11 cellular contexts compared by ENCODE assay signal in the genomic region with DNA sequence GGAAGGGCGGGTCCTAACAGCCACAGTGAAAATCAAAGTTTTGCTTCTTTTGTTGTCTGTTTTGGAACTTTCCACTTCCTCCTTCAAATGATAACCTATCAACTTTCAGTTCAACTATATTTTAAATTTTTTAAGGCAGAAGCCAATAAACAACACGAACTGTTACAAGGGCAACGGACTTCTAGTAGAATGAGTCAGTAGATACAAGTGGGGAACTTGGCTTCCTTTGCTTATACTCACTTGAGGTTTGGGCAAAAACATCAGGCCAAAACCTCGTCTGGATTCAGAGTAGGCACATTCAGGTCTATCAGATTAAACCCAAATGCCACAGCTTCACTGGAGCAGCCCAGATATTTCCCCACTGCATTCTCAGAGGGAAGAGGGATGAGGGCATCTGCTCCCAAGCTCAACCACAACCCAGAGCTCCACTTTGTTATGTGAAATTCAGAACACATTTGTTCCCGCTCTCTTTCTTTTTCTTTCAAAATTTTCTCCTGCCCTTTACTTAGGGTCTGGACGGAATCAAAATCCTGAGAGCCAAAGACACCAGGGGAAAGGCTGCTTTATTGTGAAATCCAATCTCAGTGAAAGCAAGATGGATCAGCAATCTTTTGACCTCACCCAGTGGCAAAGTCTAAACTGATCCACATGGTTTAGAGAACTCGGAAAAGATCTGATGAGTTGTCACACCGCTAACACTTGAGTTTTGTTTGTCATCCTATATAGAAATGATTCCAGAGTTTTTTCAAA.
DNase-seq lines count a peak whose midpoint lies in the region; ATAC-seq and TF ChIP-seq lines count a peak whose summit lies in the region.
"Had no signal": no experiment of that assay in that cellular context is flagged by ENCODE, and none has a peak within 500 bp of the region (broad histone marks: within the 10 kb centered on the region; RNA-seq: fewer than 3 reads in every experiment).

No MANE protein-coding gene starts in this region.

- no peak overlapping the region for H3K27ac ChIP-seq in CD4-positive, alpha-beta memory T cell (ENCODE audit: low read depth, low read length)

- peak overlapping the region; percentile 28 to 78 (median 72) for H3K4me3 Mint-ChIP-seq in CD4-positive, alpha-beta memory T cell
- no peak overlapping the region for H3K4me3 Mint-ChIP-seq in activated naive CD8-positive, alpha-beta T cell treated with anti-CD3 and anti-CD28 coated beads, Interleukin-2, amount 50 U/mL, for 24 hours
- no peak overlapping the region for H3K4me3 Mint-ChIP-seq in chondrocyte (ENCODE audit: unreplicated experiment)

- no peak for TF ChIP-seq CTCF in chondrocyte (IDR thresholded peaks at IDR 0.05)

- H3K36me3 Mint-ChIP-seq in CD4-positive, alpha-beta memory T cell: no peaks in the 10 kb centered on the region
- H3K36me3 Mint-ChIP-seq in activated naive CD8-positive, alpha-beta T cell treated with anti-CD3 and anti-CD28 coated beads, Interleukin-2, amount 50 U/mL, for 24 hours (ENCODE audit: low read depth): peaks cover 3% of the 10 kb centered on the region
- H3K36me3 Mint-ChIP-seq in chondrocyte (ENCODE audit: low read depth): peaks cover 3% of the 10 kb centered on the region

- H3K36me3 ChIP-seq in CD4-positive, alpha-beta memory T cell (ENCODE audit: insufficient read depth, low read length): no peaks in the 10 kb centered on the region
- H3K36me3 ChIP-seq: tibial artery had no signal

- H3K4me1 Mint-ChIP-seq in CD4-positive, alpha-beta memory T cell: peaks cover 21 to 33% (median 28%) of the 10 kb centered on the region in 4 donors
- H3K4me1 Mint-ChIP-seq in activated naive CD8-positive, alpha-beta T cell treated with anti-CD3 and anti-CD28 coated beads, Interleukin-2, amount 50 U/mL, for 24 hours: peaks cover 21% of the 10 kb centered on the region
- peaks cover 4% of the 10 kb centered on the region for H3K4me1 Mint-ChIP-seq in chondrocyte (ENCODE audit: low read depth)

- H3K4me1 ChIP-seq in CD4-positive, alpha-beta memory T cell (ENCODE audit: insufficient read depth, low read length): peaks cover 40% of the 10 kb centered on the region
- H3K4me1 ChIP-seq: tibial artery had no signal

- intact Hi-C loops in CD4-positive, alpha-beta memory T cell (cut with micrococcal nuclease): loop anchor here (1.0 to 5.0 kb wide), 5 partner anchors 36 to 151 kb away; no protein-coding TSS in a partner anchor

- H3K9me3 ChIP-seq in CD4-positive, alpha-beta memory T cell (ENCODE audit: control insufficient read depth in 1 of 2, low read length in 2 of 2): no peaks in the 10 kb centered on the region
- H3K9me3 ChIP-seq: tibial artery had no signal

- H3K27me3 Mint-ChIP-seq in CD4-positive, alpha-beta memory T cell: no peaks in the 10 kb centered on the region
- no peaks in the 10 kb centered on the region for H3K27me3 Mint-ChIP-seq in activated naive CD8-positive, alpha-beta T cell treated with anti-CD3 and anti-CD28 coated beads, Interleukin-2, amount 50 U/mL, for 24 hours
- H3K27me3 Mint-ChIP-seq in chondrocyte (ENCODE audit: low read depth): no peaks in the 10 kb centered on the region

- CTCF ChIA-PET in CD4-positive, alpha-beta memory T cell (lab: Charles Lee; ENCODE audit: partially characterized antibody): interaction anchor here (0.9 to 1.4 kb wide), 3 partner anchors 152 to 487 kb away, joined by 3 read pairs; a partner anchor contains a TSS
- CTCF ChIA-PET in HEK293T (lab: Yijun Ruan, JAX): interaction anchor here (0.7 kb wide), 1 partner anchor 15 kb away, joined by 3 read pairs; no protein-coding TSS in a partner anchor

- H3K27ac Mint-ChIP-seq in CD4-positive, alpha-beta memory T cell: peak overlapping the region in 5 of 7 donors; percentile 76 to 93 (median 93)
- peak overlapping the region; percentile 68 for H3K27ac Mint-ChIP-seq in activated naive CD8-positive, alpha-beta T cell treated with anti-CD3 and anti-CD28 coated beads, Interleukin-2, amount 50 U/mL, for 24 hours
- H3K27ac Mint-ChIP-seq in chondrocyte (ENCODE audit: unreplicated experiment): no peak overlapping the region

- no peak overlapping the region for H3K4me3 ChIP-seq in CD4-positive, alpha-beta memory T cell (ENCODE audit: low read length in 2 of 2)
- H3K4me3 ChIP-seq: tibial artery had no signal

- POLR2A ChIA-PET in CD4-positive, alpha-beta memory T cell (lab: Charles Lee; ENCODE audit: partially characterized antibody): interaction anchor here (0.9 to 3.5 kb wide), 11 partner anchors 15 to 207 kb away, joined by 3 to 47 read pairs (median 5); a partner anchor contains a TSS
- POLR2A ChIA-PET in HEK293T (lab: Yijun Ruan, JAX): no interaction called here

- peak; percentile 47 for ATAC-seq in HG02884 (IDR thresholded peaks at IDR 0.05; ENCODE audit: unreplicated experiment)
- ATAC-seq in activated naive CD8-positive, alpha-beta T cell treated with anti-CD3 and anti-CD28 coated beads, Interleukin-2, amount 50 U/mL, for 24 hours: peak; percentile 69

- no peaks in the 10 kb centered on the region for H3K27me3 ChIP-seq in CD4-positive, alpha-beta memory T cell (ENCODE audit: insufficient read depth, low read length)
- H3K27me3 ChIP-seq: tibial artery had no signal

- peak in 4 of 5 donors; percentile 33 to 49 (median 46) for DNase-seq in CD4-positive, alpha-beta memory T cell
- no peak for DNase-seq in activated naive CD8-positive, alpha-beta T cell treated with anti-CD3 and anti-CD28 coated beads, Interleukin-2, amount 50 U/mL, for 24 hours
- DNase-seq in mucosa of gallbladder (ENCODE audit: low spot score) (peak; percentile 13), DMS 273 (lab: John Stamatoyannopoulos, UW; ENCODE audit: unreplicated experiment) (no peak), chondrocyte (ENCODE audit: low spot score) (no peak), HEK293T (ENCODE audit: extremely low spot score) (no peak), superior temporal gyrus (ENCODE audit: extremely low spot score) (no peak)
- DNase-seq: activated effector memory CD4-positive, alpha-beta T cell treated with anti-CD3 and anti-CD28 coated beads, Interleukin-2, amount 50 U/mL, for 16 hours; NCI-H1694 had no signal

- peaks cover 0 to 2% (median 0%) of the 10 kb centered on the region in 8 donors for H3K9me3 Mint-ChIP-seq in CD4-positive, alpha-beta memory T cell
- H3K9me3 Mint-ChIP-seq in activated naive CD8-positive, alpha-beta T cell treated with anti-CD3 and anti-CD28 coated beads, Interleukin-2, amount 50 U/mL, for 24 hours: peaks cover 10% of the 10 kb centered on the region
- H3K9me3 Mint-ChIP-seq in chondrocyte (ENCODE audit: low read depth): no peaks in the 10 kb centered on the region

TF ChIP-seq in HEK293T, 16 proteins besides CTCF, POLR2A, EP300 and RAD21:
- TF ChIP-seq SUZ12 (IDR thresholded peaks at IDR 0.05) (no peak), TARDBP (IDR thresholded peaks at IDR 0.05) (no peak), LEF1 (IDR thresholded peaks at IDR 0.05; ENCODE audit: borderline replicate concordance) (no peak), CTBP1 (IDR thresholded peaks at IDR 0.05; ENCODE audit: borderline replicate concordance) (no peak), SP1 (IDR thresholded peaks at IDR 0.05) (no peak), L3MBTL2 (conservative IDR thresholded peaks at IDR 0.05) (no peak), ELF4 (IDR thresholded peaks at IDR 0.05) (no peak), ARNT (IDR thresholded peaks at IDR 0.05) (no peak), HDGF (IDR thresholded peaks at IDR 0.05; ENCODE audit: borderline replicate concordance) (no peak), FOXM1 (IDR thresholded peaks at IDR 0.05; ENCODE audit: borderline replicate concordance) (no peak), ZNF384 (IDR thresholded peaks at IDR 0.05) (no peak), NFRKB (IDR thresholded peaks at IDR 0.05) (no peak), BHLHE40 (IDR thresholded peaks at IDR 0.05; ENCODE audit: borderline replicate concordance) (no peak), FOXA1 (IDR thresholded peaks at IDR 0.05) (no peak)
- TF ChIP-seq, protein P1, sequence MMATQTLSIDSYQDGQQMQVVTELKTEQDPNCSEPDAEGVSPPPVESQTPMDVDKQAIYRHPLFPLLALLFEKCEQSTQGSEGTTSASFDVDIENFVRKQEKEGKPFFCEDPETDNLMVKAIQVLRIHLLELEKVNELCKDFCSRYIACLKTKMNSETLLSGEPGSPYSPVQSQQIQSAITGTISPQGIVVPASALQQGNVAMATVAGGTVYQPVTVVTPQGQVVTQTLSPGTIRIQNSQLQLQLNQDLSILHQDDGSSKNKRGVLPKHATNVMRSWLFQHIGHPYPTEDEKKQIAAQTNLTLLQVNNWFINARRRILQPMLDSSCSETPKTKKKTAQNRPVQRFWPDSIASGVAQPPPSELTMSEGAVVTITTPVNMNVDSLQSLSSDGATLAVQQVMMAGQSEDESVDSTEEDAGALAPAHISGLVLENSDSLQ (IDR thresholded peaks at IDR 0.05): no peak

Comparison
In these comparisons a context has a peak if more than half of its experiments do, and no peak if none do; other contexts are left out.
1. DNase-seq: peak in CD4-positive, alpha-beta memory T cell (4 of 5) and mucosa of gallbladder (single experiment); none in activated naive CD8-positive, alpha-beta T cell treated with anti-CD3 and anti-CD28 coated beads, Interleukin-2, amount 50 U/mL, for 24 hours (single experiment), DMS 273 (single experiment), chondrocyte (single experiment), HEK293T (single experiment) and superior temporal gyrus (single experiment).
2. H3K4me3 Mint-ChIP-seq: peak in CD4-positive, alpha-beta memory T cell (8 of 8); none in activated naive CD8-positive, alpha-beta T cell treated with anti-CD3 and anti-CD28 coated beads, Interleukin-2, amount 50 U/mL, for 24 hours (single experiment) and chondrocyte (single experiment).